In genomic region chr12:10612110-10612509, GRCh38 we compare ENCODE assay signal across 9 cellular contexts. TPM values are rescaled to one million over a fixed set of nuclear protein-coding genes. Genes with fewer than 3 reads are reported as not detected.
A peak's percentile ranks its signal among the peaks of the same experiment; 100 is the strongest.
DNase-seq lines count a peak whose midpoint lies in the region; ATAC-seq, FAIRE-seq and TF ChIP-seq lines count a peak whose summit lies in the region.
"Had no signal": no experiment of that assay in that cellular context is flagged by ENCODE, and none has a peak within 500 bp of the region (broad histone marks: within the 10 kb centered on the region; RNA-seq: fewer than 3 reads in every experiment).

No MANE protein-coding gene starts in this region.

- H2AFZ ChIP-seq in H1 (ENCODE audit: low read length): no peak overlapping the region
- H2AFZ ChIP-seq in trophoblast cell (ENCODE audit: insufficient read depth, low read length, poor library complexity): no peak overlapping the region

- no peak overlapping the region for H3K56ac ChIP-seq in H1 (replicated peaks; ENCODE audit: insufficient read length, low read depth, low read length)

- no peak for ATAC-seq in GM21786 (IDR thresholded peaks at IDR 0.05; ENCODE audit: unreplicated experiment)
- no peak for ATAC-seq in HG03442 (IDR thresholded peaks at IDR 0.05; ENCODE audit: unreplicated experiment)
- ATAC-seq in GM21723 (IDR thresholded peaks at IDR 0.05; ENCODE audit: unreplicated experiment): no peak

- TF ChIP-seq POLR2A in NB4 (IDR thresholded peaks at IDR 0.05; ENCODE audit: extremely low read depth, insufficient read length) (no peak), H1 (IDR thresholded peaks at IDR 0.05; ENCODE audit: control extremely low read depth in 1 of 2, low read depth in 2 of 2, low read length in 2 of 2) (no peak)

- H3K18ac ChIP-seq in H1 (ENCODE audit: extremely low read depth, low read length) (no peak overlapping the region), trophoblast cell (ENCODE audit: low read length) (no peak overlapping the region)

- no peak overlapping the region for H2BK120ac ChIP-seq in H1 (replicated peaks; ENCODE audit: low read depth, low read length)
- no peak overlapping the region for H2BK120ac ChIP-seq in trophoblast cell (ENCODE audit: insufficient read depth, low read length, poor library complexity)

- H3K79me2 ChIP-seq in H1 (ENCODE audit: control insufficient read depth in 1 of 2, insufficient read depth in 2 of 2, low read length in 2 of 2): peaks cover 3 to 27% of the 10 kb centered on the region in 2 experiments; a peak in 3 of 4 replicates
- H3K79me2 ChIP-seq in trophoblast cell (ENCODE audit: control insufficient read depth, insufficient read depth, low read length, poor library complexity): peaks cover 7% of the 10 kb centered on the region

- no peak for TF ChIP-seq RAD21 in H1 (IDR thresholded peaks at IDR 0.05 in 1 of 2, conservative IDR thresholded peaks at IDR 0.05 in 1 of 2; ENCODE audit: low read depth in 2 of 2, low read length in 2 of 2)

- H3K4ac ChIP-seq in H1 (replicated peaks; ENCODE audit: insufficient read length, low read depth, low read length) (no peak overlapping the region), trophoblast cell (ENCODE audit: low read depth, low read length) (peak overlapping the region; percentile 83)

- DNase-seq in GM06990 (ENCODE audit: extremely low read depth, insufficient read length) (no peak), NB4 (ENCODE audit: low read depth) (peak; percentile 16), H1 (ENCODE audit: low read depth in 1 of 2, low spot score in 2 of 2) (no peak), trophoblast cell (no peak), globus pallidus (ENCODE audit: low spot score) (no peak)
- DNase-seq: Kasumi-1 had no signal

- 91% methylated on average over 6 of the region's 6 CpGs; no CpG with 5 or more reads in 1 of the 2 experiments for WGBS in H1 (ENCODE audit: extremely low coverage in 1 of 2, insufficient coverage in 1 of 2, insufficient read length in 1 of 2, insufficient replicate concordance in 2 of 2, low coverage in 1 of 2, low lambda C conversion rate in 2 of 2, missing lambda C conversion rate in 1 of 2), 2 experiments
- WGBS in trophoblast cell (ENCODE audit: extremely low coverage, insufficient coverage, insufficient read length): no CpG with 5 or more reads among the region's 6 CpGs

- H2BK5ac ChIP-seq in H1 (ENCODE audit: low read depth, low read length) (no peak overlapping the region), trophoblast cell (ENCODE audit: low read depth, low read length, poor library complexity) (no peak overlapping the region)

- TF ChIP-seq CTCF in GM06990 (IDR thresholded peaks at IDR 0.05; ENCODE audit: insufficient read depth, low read length, poor library complexity, severe bottlenecking) (no peak), NB4 (IDR thresholded peaks at IDR 0.05; ENCODE audit: low read depth, low read length) (no peak), H1 (IDR thresholded peaks at IDR 0.05; ENCODE audit: control extremely low read depth in 1 of 3, insufficient read depth in 1 of 3, low read depth in 1 of 3, low read length in 3 of 3) (no peak)

- CTCF ChIA-PET in H1 (lab: Charles Lee; ENCODE audit: partially characterized antibody): interaction anchor here (1.0 kb wide), 1 partner anchor 59 kb away, joined by 3 read pairs; no protein-coding TSS in a partner anchor

- no peak overlapping the region for H4K5ac ChIP-seq in H1 (ENCODE audit: insufficient read length, low read depth, low read length)

- H3K4me1 ChIP-seq in H1 (replicated peaks in 1 of 4; ENCODE audit: control insufficient read depth in 3 of 4, insufficient read depth in 4 of 4, low read length in 3 of 4) (peaks cover 0 to 3% (median 0%) of the 10 kb centered on the region in 4 experiments; a peak in 2 of 7 replicates), trophoblast cell (ENCODE audit: control insufficient read depth in 1 of 2, insufficient read depth in 2 of 2, low read length in 2 of 2) (peaks cover 0 to 3% of the 10 kb centered on the region in 2 experiments)

- H3K4me3 ChIP-seq in GM06990 (replicated peaks; ENCODE audit: low read depth, low read length) (peak overlapping the region; percentile 94), NB4 (ENCODE audit: low read depth, low read length) (peak overlapping the region; percentile 95), H1 (ENCODE audit: extremely low read depth in 1 of 4, insufficient read depth in 2 of 4, low read depth in 3 of 4, low read length in 4 of 4) (peak overlapping the region in 3 of 4 experiments; percentile 92 to 96 (median 94); a peak in 6 of 8 replicates), trophoblast cell (ENCODE audit: low read depth, low read length) (no peak overlapping the region)

- H3K9ac ChIP-seq in H1 (replicated peaks in 1 of 4; ENCODE audit: extremely low read depth in 1 of 4, low read depth in 3 of 4, low read length in 3 of 4): peak overlapping the region in 1 of 4 experiments; percentile 7; a peak in 1 of 7 replicates
- H3K9ac ChIP-seq in trophoblast cell (ENCODE audit: low read length): no peak overlapping the region

- H4K8ac ChIP-seq in H1 (ENCODE audit: extremely low read depth, insufficient read depth, low read length): no peak overlapping the region
- no peak overlapping the region for H4K8ac ChIP-seq in trophoblast cell (ENCODE audit: low read depth, low read length)

- H3K23me2 ChIP-seq in H1 (ENCODE audit: low read depth, low read length): peaks cover 3% of the 10 kb centered on the region

- H3K14ac ChIP-seq in H1 (ENCODE audit: insufficient read length): no peak overlapping the region
- H3K14ac ChIP-seq in trophoblast cell (ENCODE audit: low read length): no peak overlapping the region

- peak overlapping the region; percentile 68 to 96 for H3K4me2 ChIP-seq in H1 (ENCODE audit: insufficient read depth in 1 of 2, low read depth in 2 of 2, low read length in 2 of 2)
- H3K4me2 ChIP-seq in trophoblast cell (ENCODE audit: low read length): no peak overlapping the region

- H4K20me1 ChIP-seq in H1 (replicated peaks in 1 of 2; ENCODE audit: control insufficient read depth in 1 of 2, insufficient read depth in 2 of 2, low read length in 2 of 2): no peaks in the 10 kb centered on the region

- no peak overlapping the region for H3K27ac ChIP-seq in H1 (ENCODE audit: low read depth, low read length)
- no peak overlapping the region for H3K27ac ChIP-seq in trophoblast cell (ENCODE audit: low read depth, low read length)

- no peak overlapping the region for H4K12ac ChIP-seq in trophoblast cell (ENCODE audit: low read depth, low read length)

- POLR2A ChIA-PET in H1 (lab: Charles Lee; ENCODE audit: partially characterized antibody): interaction anchor here (1.3 to 2.7 kb wide), 4 partner anchors 10 to 110 kb away, joined by 3 to 12 read pairs (median 4); no protein-coding TSS in a partner anchor

- H3K9me3 ChIP-seq in H1 (ENCODE audit: insufficient read depth in 2 of 2, low read depth in 1 of 2, low read length in 1 of 2): no peaks in the 10 kb centered on the region
- H3K9me3 ChIP-seq in trophoblast cell (ENCODE audit: insufficient read depth, low read depth, low read length): no peaks in the 10 kb centered on the region

- H3K36me3 ChIP-seq in GM06990 (ENCODE audit: control insufficient read depth, insufficient read depth, low read length) (no peaks in the 10 kb centered on the region; the same call in 1 of the 2 replicates), H1 (ENCODE audit: control insufficient read depth in 2 of 4, insufficient read depth in 4 of 4, low read length in 3 of 4) (peaks cover 0 to 47% (median 14%) of the 10 kb centered on the region in 4 experiments; a peak in 6 of 8 replicates), trophoblast cell (ENCODE audit: control insufficient read depth in 1 of 2, insufficient read depth in 2 of 2, low read length in 2 of 2) (peaks cover 4% of the 10 kb centered on the region in 2 experiments)

- H4K91ac ChIP-seq in H1 (replicated peaks; ENCODE audit: insufficient read length, low read length) (no peak overlapping the region), trophoblast cell (ENCODE audit: low read depth, low read length) (no peak overlapping the region)

- H3K27me3 ChIP-seq in GM06990 (replicated peaks; ENCODE audit: control insufficient read depth, insufficient read depth, low read length): no peaks in the 10 kb centered on the region
- no peaks in the 10 kb centered on the region for H3K27me3 ChIP-seq in H1 (replicated peaks in 1 of 4; ENCODE audit: control insufficient read depth in 3 of 4, extremely low read depth in 1 of 4, insufficient read depth in 3 of 4, low read length in 3 of 4)
- H3K27me3 ChIP-seq in trophoblast cell (ENCODE audit: insufficient read depth, low read length): no peaks in the 10 kb centered on the region

- H2AK5ac ChIP-seq in H1 (ENCODE audit: low read depth, low read length): no peak overlapping the region
- H2AK5ac ChIP-seq in trophoblast cell (ENCODE audit: low read length): no peak overlapping the region

- H3K23ac ChIP-seq in H1 (ENCODE audit: insufficient read length) (no peak overlapping the region), trophoblast cell (ENCODE audit: low read length) (no peak overlapping the region)

- TF ChIP-seq EP300 in H1 (IDR thresholded peaks at IDR 0.05; ENCODE audit: borderline replicate concordance in 1 of 2, low read depth in 2 of 2, low read length in 2 of 2): no peak

- H2BK15ac ChIP-seq in H1 (ENCODE audit: low read length): no peak overlapping the region

- H3K79me1 ChIP-seq in H1 (ENCODE audit: low read depth, low read length) (no peaks in the 10 kb centered on the region), trophoblast cell (ENCODE audit: low read length) (peaks cover 2% of the 10 kb centered on the region)

- H2BK20ac ChIP-seq in H1 (ENCODE audit: low read length): no peak overlapping the region

- H2BK12ac ChIP-seq in H1 (ENCODE audit: low read depth, low read length): no peak overlapping the region
- H2BK12ac ChIP-seq in trophoblast cell (ENCODE audit: low read length): no peak overlapping the region

- no peak for FAIRE-seq in H1 (lab: Jason Lieb, UNC)

TF ChIP-seq in H1, 55 proteins besides CTCF, POLR2A, EP300 and RAD21:
- TF ChIP-seq BRCA1 (IDR thresholded peaks at IDR 0.05; ENCODE audit: low read depth, low read length) (no peak), POLR2AphosphoS5 (IDR thresholded peaks at IDR 0.05; ENCODE audit: low read depth, low read length) (peak; percentile 47; the same call in 1 of the 2 replicates)

RNA-seq across cellular contexts. Expression of gene MAGOHB, which starts 1.3 kb away (rescaled TPM):
- total RNA-seq in H1 (2021; fragmentation: NEBNext Ultra II Directional; extraction: Animal tissue kit (Norgen Biotek cat#: 25700)): 51.9 and 53.7 TPM in 2 replicates
- polyA plus RNA-seq in H1 (2011; rRNA removed): 6.6 and 21.5 TPM in 2 replicates
- polyA plus RNA-seq in H1 (2011; cell fraction: cytosol; rRNA removed): 23.5 TPM
- polyA plus RNA-seq in H1 (2011; cell fraction: nucleus; rRNA removed): 3.8 TPM
- polyA plus RNA-seq in H1 (2012, experiment 1 of 2): 38.7 to 51.8 TPM (median 45.4 TPM) in 4 replicates
- 10.9 TPM for polyA plus RNA-seq in H1 (2012, experiment 2 of 2)
- 33.3 TPM for polyA plus RNA-seq in H1 (2013, experiment 1 of 2)
- polyA plus RNA-seq in H1 (2013, experiment 2 of 2): 36.7 TPM
- 12.0 and 12.1 TPM in 2 replicates for polyA minus RNA-seq in H1 (2011; rRNA and poly(A)+ RNA removed)
- 7.5 TPM for polyA minus RNA-seq in H1 (2011; cell fraction: cytosol; rRNA and poly(A)+ RNA removed)
- 45.9 TPM for polyA minus RNA-seq in H1 (2011; cell fraction: nucleus; rRNA and poly(A)+ RNA removed)
- 32.1 TPM in 2 replicates for polyA plus RNA-seq in trophoblast cell (2013)
